1 cellular context compared by ENCODE assay signal in genomic region chr20:43238833-43239232, GRCh38.
TF ChIP-seq lines count a peak whose summit lies in the region.

No MANE protein-coding gene starts in this region.

TF ChIP-seq in H1, 55 proteins besides CTCF, POLR2A, EP300 and RAD21 (continued from another document):
- TF ChIP-seq EZH2 (IDR thresholded peaks at IDR 0.05; ENCODE audit: low read depth, low read length, severe bottlenecking) (no peak), CHD7 (IDR thresholded peaks at IDR 0.05; ENCODE audit: insufficient replicate concordance, low read length) (no peak), SIX5 (IDR thresholded peaks at IDR 0.05; ENCODE audit: low read depth, low read length) (peak; percentile 81), ATF3 (IDR thresholded peaks at IDR 0.05; ENCODE audit: insufficient read depth, low read depth, low read length) (peak; percentile 59; the same call in 1 of the 2 replicates), TCF12 (IDR thresholded peaks at IDR 0.05; ENCODE audit: low read depth, low read length) (no peak), USF2 (IDR thresholded peaks at IDR 0.05; ENCODE audit: low read length) (peak; percentile 87), BCL11A (IDR thresholded peaks at IDR 0.05; ENCODE audit: low read depth in 2 of 2, low read length in 2 of 2) (no peak)
TF ChIP-seq in H1: peak in this region for 3.
